In genomic region chrX:134803060-134803459, GRCh38 we compare ENCODE assay signal across 1 cellular context.
TF ChIP-seq lines count a peak whose summit lies in the region.

No MANE protein-coding gene starts in this region.

TF ChIP-seq in GM23338, 12 proteins besides CTCF, POLR2A, EP300 and RAD21:
- no peak for TF ChIP-seq ZNF114 (CRISPR knock-in tag; IDR thresholded peaks at IDR 0.05)
- no peak for TF ChIP-seq EZH2 (IDR thresholded peaks at IDR 0.05; ENCODE audit: low read depth, unreplicated experiment)
- no peak for TF ChIP-seq ZNF462 (CRISPR knock-in tag; IDR thresholded peaks at IDR 0.05)
- no peak for TF ChIP-seq REST (IDR thresholded peaks at IDR 0.05; ENCODE audit: unreplicated experiment)
- TF ChIP-seq CREB1 (CRISPR knock-in tag; IDR thresholded peaks at IDR 0.05; ENCODE audit: low read depth) = no peak
- no peak for TF ChIP-seq EZH2phosphoT487 (IDR thresholded peaks at IDR 0.05; ENCODE audit: unreplicated experiment)
- no peak for TF ChIP-seq ETS1 (IDR thresholded peaks at IDR 0.05)
- no peak for TF ChIP-seq NANOG (IDR thresholded peaks at IDR 0.05; ENCODE audit: borderline replicate concordance)
- no peak for TF ChIP-seq JUNB (IDR thresholded peaks at IDR 0.05; ENCODE audit: unreplicated experiment)
- TF ChIP-seq STAT1 (IDR thresholded peaks at IDR 0.05; ENCODE audit: unreplicated experiment) = no peak
- no peak for TF ChIP-seq POLR2AphosphoS5 (IDR thresholded peaks at IDR 0.05; ENCODE audit: low read depth)
- TF ChIP-seq ZNF331 (CRISPR knock-in tag; IDR thresholded peaks at IDR 0.05; ENCODE audit: low read depth) = no peak
TF ChIP-seq in GM23338: peak in this region for 0.
